ENCODE assay signal across 9 cellular contexts in genomic region chr1:19438552-19439196, GRCh38. TPM values are rescaled to one million over a fixed set of nuclear protein-coding genes. Genes with fewer than 3 reads are reported as not detected.
DNase-seq lines count a peak whose midpoint lies in the region; ATAC-seq and TF ChIP-seq lines count a peak whose summit lies in the region.
"Had no signal": no experiment of that assay in that cellular context is flagged by ENCODE, and none has a peak within 500 bp of the region (broad histone marks: within the 10 kb centered on the region; RNA-seq: fewer than 3 reads in every experiment).

No MANE protein-coding gene starts in this region.

- no peaks in the 10 kb centered on the region for H3K9me3 ChIP-seq in upper lobe of left lung

- no peak for TF ChIP-seq POLR2A in upper lobe of left lung (IDR thresholded peaks at IDR 0.05)

- POLR2A ChIA-PET in naive thymus-derived CD8-positive, alpha-beta T cell (lab: Charles Lee): interaction anchor here (0.6 to 2.3 kb wide), 4 partner anchors 45 to 149 kb away, joined by 3 to 7 read pairs (median 4); no protein-coding TSS in a partner anchor

- H3K36me3 ChIP-seq in upper lobe of left lung: no peaks in the 10 kb centered on the region

- H3K27me3 Mint-ChIP-seq in naive thymus-derived CD8-positive, alpha-beta T cell: no peaks in the 10 kb centered on the region

- ATAC-seq in Right ventricle myocardium superior (ENCODE audit: poor library complexity) (no peak), left ventricle myocardium superior (no peak), upper lobe of left lung (ENCODE audit: low FRiP score in 2 of 2) (no peak)
- peak in 1 of 2 donors; percentile 31 for ATAC-seq in naive thymus-derived CD8-positive, alpha-beta T cell

- TF ChIP-seq CTCF in dorsolateral prefrontal cortex (IDR thresholded peaks at IDR 0.05 in 54 of 56, conservative IDR thresholded peaks at IDR 0.05 in 2 of 56; ENCODE audit: low read depth in 1 of 56, partially characterized antibody in 56 of 56) (no peak), upper lobe of left lung (IDR thresholded peaks at IDR 0.05) (no peak)

- peaks cover 0 to 46% (median 0%) of the 10 kb centered on the region in 3 donors for H3K36me3 Mint-ChIP-seq in naive thymus-derived CD8-positive, alpha-beta T cell

- peaks cover 64 to 86% (median 78%) of the 10 kb centered on the region in 4 donors for H3K4me1 ChIP-seq in upper lobe of left lung

- peak overlapping the region in 2 of 59 donors; percentile 4 to 8 for H3K4me3 ChIP-seq in dorsolateral prefrontal cortex
- H3K4me3 ChIP-seq in upper lobe of left lung: no peak overlapping the region
- H3K4me3 ChIP-seq: GM12878 had no signal

- DNase-seq in Right ventricle myocardium superior (peak; percentile 47), left ventricle myocardium superior (no peak), dorsolateral prefrontal cortex (no peak), upper lobe of left lung (peak in 1 of 2 donors; percentile 52), NCI-H1694 treated with DMSO at 0.1 percent for 48 hours (lab: John Stamatoyannopoulos, UW) (no peak), NCI-H1930 (lab: John Stamatoyannopoulos, UW) (no peak), DMS153 treated with DMSO at 0.1 percent for 48 hours (lab: John Stamatoyannopoulos, UW; ENCODE audit: unreplicated experiment) (no peak)
- no peak for DNase-seq in naive thymus-derived CD8-positive, alpha-beta T cell

- H3K27ac ChIP-seq in dorsolateral prefrontal cortex: peak overlapping the region; percentile 1 to 90 (median 73)
- peak overlapping the region; percentile 71 to 88 (median 81) for H3K27ac ChIP-seq in upper lobe of left lung

- H3K27ac Mint-ChIP-seq in naive thymus-derived CD8-positive, alpha-beta T cell: peak overlapping the region; percentile 23 to 93 (median 84)

- TF ChIP-seq EP300 in upper lobe of left lung (IDR thresholded peaks at IDR 0.05): no peak

- H3K4me1 Mint-ChIP-seq in naive thymus-derived CD8-positive, alpha-beta T cell: peaks cover 51 to 93% (median 91%) of the 10 kb centered on the region in 4 donors

- H3K9me3 Mint-ChIP-seq in naive thymus-derived CD8-positive, alpha-beta T cell: no peaks in the 10 kb centered on the region

- H3K27me3 ChIP-seq in dorsolateral prefrontal cortex (no peaks in the 10 kb centered on the region), upper lobe of left lung (no peaks in the 10 kb centered on the region)

- WGBS in upper lobe of left lung, 2 donors: 82 to 86% methylated on average over 18 of the region's 18 CpGs

- H3K4me3 Mint-ChIP-seq in naive thymus-derived CD8-positive, alpha-beta T cell: peak overlapping the region in 3 of 10 donors; percentile 7 to 50 (median 28)

- intact Hi-C loops in Right ventricle myocardium superior (cut with DNase I): loop anchor here (10.0 kb wide), 1 partner anchor 46 kb away; the partner anchor contains the start of gene CAPZB
- intact Hi-C loops in left ventricle myocardium superior (cut with micrococcal nuclease): loop anchor here (10.0 kb wide), 1 partner anchor 46 kb away; the partner anchor contains the start of gene CAPZB
- intact Hi-C loops in dorsolateral prefrontal cortex (cut with DNase I): loop anchor here in 1 of 2 donors (10.0 kb wide), 1 partner anchor 46 kb away; the partner anchor contains the start of gene CAPZB

RNA-seq across cellular contexts. Expression of gene CAPZB, which starts 46.7 kb away (rescaled TPM):
- total RNA-seq in Right ventricle myocardium superior (222 TPM), left ventricle myocardium superior (252 TPM), dorsolateral prefrontal cortex (100 to 1,000 TPM; 118 to 250 (median 198) TPM), upper lobe of left lung (100 to 1,000 TPM in 5 of 6 donors, 10 to 100 TPM in 1; 96.4 to 303 (median 144) TPM)
- 100 to 1,000 TPM; 268 to 289 TPM for total RNA-seq in naive thymus-derived CD8-positive, alpha-beta T cell
- polyA plus RNA-seq in naive thymus-derived CD8-positive, alpha-beta T cell: 100 to 1,000 TPM; 475 to 592 (median 562) TPM
